1 cellular context compared by ENCODE assay signal in the genomic region with DNA sequence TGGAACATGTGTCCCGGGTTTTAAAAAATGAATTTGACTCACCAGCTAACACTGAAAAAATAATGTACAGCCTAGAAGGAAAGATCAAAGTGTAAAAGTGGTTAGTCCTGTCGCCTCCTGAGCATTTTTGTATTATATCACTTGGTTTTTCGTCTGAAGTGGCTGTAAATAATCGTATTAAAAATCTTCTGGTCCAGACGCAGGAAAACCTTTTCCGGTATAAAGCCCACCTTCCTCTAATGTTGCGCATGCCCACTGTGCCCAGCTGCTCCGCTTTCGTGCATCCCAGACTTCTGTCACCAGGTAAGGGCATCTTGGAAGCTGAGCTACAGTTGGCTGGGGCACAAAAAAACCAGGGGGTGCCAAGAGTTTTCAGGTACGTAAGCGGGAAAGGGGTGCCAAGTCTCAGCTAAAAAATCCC.
TF ChIP-seq lines count a peak whose summit lies in the region.

No MANE protein-coding gene starts in this region.

TF ChIP-seq in HCT116, 20 proteins besides CTCF, POLR2A, EP300 and RAD21 (continued from another document):
- TF ChIP-seq, protein P1, sequence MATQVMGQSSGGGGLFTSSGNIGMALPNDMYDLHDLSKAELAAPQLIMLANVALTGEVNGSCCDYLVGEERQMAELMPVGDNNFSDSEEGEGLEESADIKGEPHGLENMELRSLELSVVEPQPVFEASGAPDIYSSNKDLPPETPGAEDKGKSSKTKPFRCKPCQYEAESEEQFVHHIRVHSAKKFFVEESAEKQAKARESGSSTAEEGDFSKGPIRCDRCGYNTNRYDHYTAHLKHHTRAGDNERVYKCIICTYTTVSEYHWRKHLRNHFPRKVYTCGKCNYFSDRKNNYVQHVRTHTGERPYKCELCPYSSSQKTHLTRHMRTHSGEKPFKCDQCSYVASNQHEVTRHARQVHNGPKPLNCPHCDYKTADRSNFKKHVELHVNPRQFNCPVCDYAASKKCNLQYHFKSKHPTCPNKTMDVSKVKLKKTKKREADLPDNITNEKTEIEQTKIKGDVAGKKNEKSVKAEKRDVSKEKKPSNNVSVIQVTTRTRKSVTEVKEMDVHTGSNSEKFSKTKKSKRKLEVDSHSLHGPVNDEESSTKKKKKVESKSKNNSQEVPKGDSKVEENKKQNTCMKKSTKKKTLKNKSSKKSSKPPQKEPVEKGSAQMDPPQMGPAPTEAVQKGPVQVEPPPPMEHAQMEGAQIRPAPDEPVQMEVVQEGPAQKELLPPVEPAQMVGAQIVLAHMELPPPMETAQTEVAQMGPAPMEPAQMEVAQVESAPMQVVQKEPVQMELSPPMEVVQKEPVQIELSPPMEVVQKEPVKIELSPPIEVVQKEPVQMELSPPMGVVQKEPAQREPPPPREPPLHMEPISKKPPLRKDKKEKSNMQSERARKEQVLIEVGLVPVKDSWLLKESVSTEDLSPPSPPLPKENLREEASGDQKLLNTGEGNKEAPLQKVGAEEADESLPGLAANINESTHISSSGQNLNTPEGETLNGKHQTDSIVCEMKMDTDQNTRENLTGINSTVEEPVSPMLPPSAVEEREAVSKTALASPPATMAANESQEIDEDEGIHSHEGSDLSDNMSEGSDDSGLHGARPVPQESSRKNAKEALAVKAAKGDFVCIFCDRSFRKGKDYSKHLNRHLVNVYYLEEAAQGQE (IDR thresholded peaks at IDR 0.05; ENCODE audit: low read depth) = no peak
- TF ChIP-seq TCF7L2 (IDR thresholded peaks at IDR 0.05; ENCODE audit: borderline replicate concordance, extremely low read depth, insufficient read depth, insufficient read length) (no peak), SP1 (IDR thresholded peaks at IDR 0.05; ENCODE audit: low read depth) (no peak)
- TF ChIP-seq, protein P2, sequence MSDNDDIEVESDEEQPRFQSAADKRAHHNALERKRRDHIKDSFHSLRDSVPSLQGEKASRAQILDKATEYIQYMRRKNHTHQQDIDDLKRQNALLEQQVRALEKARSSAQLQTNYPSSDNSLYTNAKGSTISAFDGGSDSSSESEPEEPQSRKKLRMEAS (IDR thresholded peaks at IDR 0.05) = no peak
TF ChIP-seq in HCT116: peak in this region for 0.
